ENCODE assay signal across 1 cellular context in the genomic region with DNA sequence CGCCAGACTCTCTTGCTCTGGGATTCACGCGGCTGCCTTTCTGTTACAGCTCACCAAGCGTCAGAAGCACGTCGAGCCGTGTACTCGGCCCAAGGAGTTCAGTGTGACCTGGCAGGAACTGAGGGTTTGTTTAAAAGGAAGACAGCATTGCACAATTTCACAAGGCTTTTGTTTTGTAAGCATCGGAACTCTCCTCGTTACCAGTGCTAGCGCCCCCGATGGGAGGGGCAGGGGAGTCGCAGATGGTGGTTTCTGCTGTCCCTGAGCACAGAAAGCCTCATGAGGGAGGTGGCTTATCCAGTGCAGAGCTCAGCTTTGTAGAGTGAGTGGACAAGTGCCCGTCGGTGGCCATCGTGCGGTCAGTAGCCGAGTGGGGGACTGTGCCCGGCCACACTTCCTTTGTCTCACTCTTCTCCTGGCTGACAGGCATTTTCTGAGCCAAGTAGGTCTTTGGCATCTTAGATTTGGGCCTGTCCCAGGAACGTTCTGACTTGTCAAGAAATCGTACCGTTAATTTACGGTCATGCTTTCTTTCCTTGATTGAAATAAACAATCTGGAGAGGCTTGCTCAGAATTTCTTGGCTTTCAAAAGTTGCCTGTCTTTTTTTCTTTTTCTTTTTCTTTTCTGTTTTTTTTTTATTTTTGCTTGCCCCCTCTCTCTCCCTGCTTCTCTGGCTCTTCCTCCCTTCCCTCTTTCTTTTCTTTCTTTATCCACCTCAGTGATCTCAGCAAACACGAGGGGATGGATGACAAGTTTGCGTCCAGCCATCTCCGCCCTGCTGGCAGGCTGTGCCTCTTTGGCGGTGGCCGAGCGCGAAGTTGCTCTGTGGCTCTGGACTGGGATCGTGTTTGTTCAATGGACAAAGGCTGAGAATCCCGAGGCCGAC.
A peak's percentile ranks its signal among the peaks of the same experiment; 100 is the strongest.
TF ChIP-seq lines count a peak whose summit lies in the region.

No MANE protein-coding gene starts in this region.

TF ChIP-seq in HepG2, 621 proteins besides CTCF, POLR2A, EP300 and RAD21 (continued from another document and continues in another):
- TF ChIP-seq AKNA (CRISPR knock-in tag; IDR thresholded peaks at IDR 0.05; ENCODE audit: borderline replicate concordance): no peak
- TF ChIP-seq, protein P1, sequence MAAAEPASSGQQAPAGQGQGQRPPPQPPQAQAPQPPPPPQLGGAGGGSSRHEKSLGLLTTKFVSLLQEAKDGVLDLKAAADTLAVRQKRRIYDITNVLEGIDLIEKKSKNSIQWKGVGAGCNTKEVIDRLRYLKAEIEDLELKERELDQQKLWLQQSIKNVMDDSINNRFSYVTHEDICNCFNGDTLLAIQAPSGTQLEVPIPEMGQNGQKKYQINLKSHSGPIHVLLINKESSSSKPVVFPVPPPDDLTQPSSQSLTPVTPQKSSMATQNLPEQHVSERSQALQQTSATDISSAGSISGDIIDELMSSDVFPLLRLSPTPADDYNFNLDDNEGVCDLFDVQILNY (CRISPR knock-in tag; conservative IDR thresholded peaks at IDR 0.05): no peak
- TF ChIP-seq KMT2B (CRISPR knock-in tag; IDR thresholded peaks at IDR 0.05): no peak
- no peak for TF ChIP-seq MEIS2 (CRISPR knock-in tag; IDR thresholded peaks at IDR 0.05)
- TF ChIP-seq, protein P2, sequence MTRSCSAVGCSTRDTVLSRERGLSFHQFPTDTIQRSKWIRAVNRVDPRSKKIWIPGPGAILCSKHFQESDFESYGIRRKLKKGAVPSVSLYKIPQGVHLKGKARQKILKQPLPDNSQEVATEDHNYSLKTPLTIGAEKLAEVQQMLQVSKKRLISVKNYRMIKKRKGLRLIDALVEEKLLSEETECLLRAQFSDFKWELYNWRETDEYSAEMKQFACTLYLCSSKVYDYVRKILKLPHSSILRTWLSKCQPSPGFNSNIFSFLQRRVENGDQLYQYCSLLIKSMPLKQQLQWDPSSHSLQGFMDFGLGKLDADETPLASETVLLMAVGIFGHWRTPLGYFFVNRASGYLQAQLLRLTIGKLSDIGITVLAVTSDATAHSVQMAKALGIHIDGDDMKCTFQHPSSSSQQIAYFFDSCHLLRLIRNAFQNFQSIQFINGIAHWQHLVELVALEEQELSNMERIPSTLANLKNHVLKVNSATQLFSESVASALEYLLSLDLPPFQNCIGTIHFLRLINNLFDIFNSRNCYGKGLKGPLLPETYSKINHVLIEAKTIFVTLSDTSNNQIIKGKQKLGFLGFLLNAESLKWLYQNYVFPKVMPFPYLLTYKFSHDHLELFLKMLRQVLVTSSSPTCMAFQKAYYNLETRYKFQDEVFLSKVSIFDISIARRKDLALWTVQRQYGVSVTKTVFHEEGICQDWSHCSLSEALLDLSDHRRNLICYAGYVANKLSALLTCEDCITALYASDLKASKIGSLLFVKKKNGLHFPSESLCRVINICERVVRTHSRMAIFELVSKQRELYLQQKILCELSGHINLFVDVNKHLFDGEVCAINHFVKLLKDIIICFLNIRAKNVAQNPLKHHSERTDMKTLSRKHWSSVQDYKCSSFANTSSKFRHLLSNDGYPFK (CRISPR knock-in tag; IDR thresholded peaks at IDR 0.05; ENCODE audit: borderline replicate concordance): no peak
- no peak for TF ChIP-seq ZSCAN22 (CRISPR knock-in tag; IDR thresholded peaks at IDR 0.05)
- no peak for TF ChIP-seq RBAK (CRISPR knock-in tag; IDR thresholded peaks at IDR 0.05)
- TF ChIP-seq HNF4A (CRISPR knock-in tag; IDR thresholded peaks at IDR 0.05): 0 out of 2 replicates have a peak, but pooled peaks have one; percentile 5
- TF ChIP-seq MBD4 (IDR thresholded peaks at IDR 0.05; ENCODE audit: borderline replicate concordance, low read length): no peak
- no peak for TF ChIP-seq NCOA1 (CRISPR knock-in tag; IDR thresholded peaks at IDR 0.05)
- no peak for TF ChIP-seq MED13 (CRISPR knock-in tag; IDR thresholded peaks at IDR 0.05)
- no peak for TF ChIP-seq PLSCR1 (CRISPR knock-in tag; IDR thresholded peaks at IDR 0.05; ENCODE audit: borderline replicate concordance)
- TF ChIP-seq, protein P3, sequence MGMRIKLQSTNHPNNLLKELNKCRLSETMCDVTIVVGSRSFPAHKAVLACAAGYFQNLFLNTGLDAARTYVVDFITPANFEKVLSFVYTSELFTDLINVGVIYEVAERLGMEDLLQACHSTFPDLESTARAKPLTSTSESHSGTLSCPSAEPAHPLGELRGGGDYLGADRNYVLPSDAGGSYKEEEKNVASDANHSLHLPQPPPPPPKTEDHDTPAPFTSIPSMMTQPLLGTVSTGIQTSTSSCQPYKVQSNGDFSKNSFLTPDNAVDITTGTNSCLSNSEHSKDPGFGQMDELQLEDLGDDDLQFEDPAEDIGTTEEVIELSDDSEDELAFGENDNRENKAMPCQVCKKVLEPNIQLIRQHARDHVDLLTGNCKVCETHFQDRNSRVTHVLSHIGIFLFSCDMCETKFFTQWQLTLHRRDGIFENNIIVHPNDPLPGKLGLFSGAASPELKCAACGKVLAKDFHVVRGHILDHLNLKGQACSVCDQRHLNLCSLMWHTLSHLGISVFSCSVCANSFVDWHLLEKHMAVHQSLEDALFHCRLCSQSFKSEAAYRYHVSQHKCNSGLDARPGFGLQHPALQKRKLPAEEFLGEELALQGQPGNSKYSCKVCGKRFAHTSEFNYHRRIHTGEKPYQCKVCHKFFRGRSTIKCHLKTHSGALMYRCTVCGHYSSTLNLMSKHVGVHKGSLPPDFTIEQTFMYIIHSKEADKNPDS (CRISPR knock-in tag; IDR thresholded peaks at IDR 0.05): no peak
- TF ChIP-seq SETDB1 (CRISPR knock-in tag; IDR thresholded peaks at IDR 0.05; ENCODE audit: borderline replicate concordance): no peak
- no peak for TF ChIP-seq ZNF367 (CRISPR knock-in tag; IDR thresholded peaks at IDR 0.05; ENCODE audit: borderline replicate concordance)
- no peak; the same call in 1 of the 2 replicates for TF ChIP-seq FOXK1 (CRISPR knock-in tag; IDR thresholded peaks at IDR 0.05; ENCODE audit: borderline replicate concordance, low read depth)
- TF ChIP-seq HOXA3 (CRISPR knock-in tag; IDR thresholded peaks at IDR 0.05): 0 out of 2 replicates have a peak, but pooled peaks have one; percentile 37
- no peak for TF ChIP-seq BRCA1 (CRISPR knock-in tag; IDR thresholded peaks at IDR 0.05)
- TF ChIP-seq ZNF589 (CRISPR knock-in tag; conservative IDR thresholded peaks at IDR 0.05): no peak
- TF ChIP-seq ZNF879 (CRISPR knock-in tag; IDR thresholded peaks at IDR 0.05): no peak
- no peak for TF ChIP-seq ZNF501 (CRISPR knock-in tag; IDR thresholded peaks at IDR 0.05)
- TF ChIP-seq, protein P4, sequence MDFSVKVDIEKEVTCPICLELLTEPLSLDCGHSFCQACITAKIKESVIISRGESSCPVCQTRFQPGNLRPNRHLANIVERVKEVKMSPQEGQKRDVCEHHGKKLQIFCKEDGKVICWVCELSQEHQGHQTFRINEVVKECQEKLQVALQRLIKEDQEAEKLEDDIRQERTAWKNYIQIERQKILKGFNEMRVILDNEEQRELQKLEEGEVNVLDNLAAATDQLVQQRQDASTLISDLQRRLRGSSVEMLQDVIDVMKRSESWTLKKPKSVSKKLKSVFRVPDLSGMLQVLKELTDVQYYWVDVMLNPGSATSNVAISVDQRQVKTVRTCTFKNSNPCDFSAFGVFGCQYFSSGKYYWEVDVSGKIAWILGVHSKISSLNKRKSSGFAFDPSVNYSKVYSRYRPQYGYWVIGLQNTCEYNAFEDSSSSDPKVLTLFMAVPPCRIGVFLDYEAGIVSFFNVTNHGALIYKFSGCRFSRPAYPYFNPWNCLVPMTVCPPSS (IDR thresholded peaks at IDR 0.05): no peak
- no peak for TF ChIP-seq MAFF (IDR thresholded peaks at IDR 0.05; ENCODE audit: low read depth, low read length)
- TF ChIP-seq SIX4 (CRISPR knock-in tag; IDR thresholded peaks at IDR 0.05): no peak
- TF ChIP-seq TCF7 (IDR thresholded peaks at IDR 0.05; ENCODE audit: low read depth): no peak
- TF ChIP-seq PATZ1 (CRISPR knock-in tag; IDR thresholded peaks at IDR 0.05): peak; percentile 29; the same call in 1 of the 2 replicates
- no peak for TF ChIP-seq ZFP41 (CRISPR knock-in tag; IDR thresholded peaks at IDR 0.05; ENCODE audit: borderline replicate concordance)
- TF ChIP-seq HINFP (CRISPR knock-in tag; IDR thresholded peaks at IDR 0.05; ENCODE audit: low read depth): no peak
- no peak for TF ChIP-seq NFYC (CRISPR knock-in tag; IDR thresholded peaks at IDR 0.05)
- TF ChIP-seq XBP1 (CRISPR knock-in tag; IDR thresholded peaks at IDR 0.05): no peak
- TF ChIP-seq, protein P5, sequence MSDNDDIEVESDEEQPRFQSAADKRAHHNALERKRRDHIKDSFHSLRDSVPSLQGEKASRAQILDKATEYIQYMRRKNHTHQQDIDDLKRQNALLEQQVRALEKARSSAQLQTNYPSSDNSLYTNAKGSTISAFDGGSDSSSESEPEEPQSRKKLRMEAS (IDR thresholded peaks at IDR 0.05): 0 out of 2 replicates have a peak, but pooled peaks have one; percentile 41
- TF ChIP-seq ZBTB43 (CRISPR knock-in tag; conservative IDR thresholded peaks at IDR 0.05): no peak
